In genomic region chr12:95634622-95635621, GRCh38 we compare ENCODE assay signal across 1 cellular context.
TF ChIP-seq lines count a peak whose summit lies in the region.

No MANE protein-coding gene starts in this region.

TF ChIP-seq in HepG2, 621 proteins besides CTCF, POLR2A, EP300 and RAD21 (continued from another document and continues in another):
- TF ChIP-seq ELK4 (CRISPR knock-in tag; IDR thresholded peaks at IDR 0.05; ENCODE audit: borderline replicate concordance) = no peak
- TF ChIP-seq, protein P1, sequence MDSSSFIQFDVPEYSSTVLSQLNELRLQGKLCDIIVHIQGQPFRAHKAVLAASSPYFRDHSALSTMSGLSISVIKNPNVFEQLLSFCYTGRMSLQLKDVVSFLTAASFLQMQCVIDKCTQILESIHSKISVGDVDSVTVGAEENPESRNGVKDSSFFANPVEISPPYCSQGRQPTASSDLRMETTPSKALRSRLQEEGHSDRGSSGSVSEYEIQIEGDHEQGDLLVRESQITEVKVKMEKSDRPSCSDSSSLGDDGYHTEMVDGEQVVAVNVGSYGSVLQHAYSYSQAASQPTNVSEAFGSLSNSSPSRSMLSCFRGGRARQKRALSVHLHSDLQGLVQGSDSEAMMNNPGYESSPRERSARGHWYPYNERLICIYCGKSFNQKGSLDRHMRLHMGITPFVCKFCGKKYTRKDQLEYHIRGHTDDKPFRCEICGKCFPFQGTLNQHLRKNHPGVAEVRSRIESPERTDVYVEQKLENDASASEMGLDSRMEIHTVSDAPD (CRISPR knock-in tag; IDR thresholded peaks at IDR 0.05) = peak; percentile 78; the same call in 1 of the 2 replicates
- no peak for TF ChIP-seq ZNF781 (CRISPR knock-in tag; IDR thresholded peaks at IDR 0.05; ENCODE audit: borderline replicate concordance, not compliant biosample characterization)
- TF ChIP-seq NR2F6 (IDR thresholded peaks at IDR 0.05) = peak; percentile 34; the same call in 1 of the 2 replicates
- peak; percentile 55 for TF ChIP-seq NR2F6 (CRISPR knock-in tag; IDR thresholded peaks at IDR 0.05)
- no peak for TF ChIP-seq ATF2 (CRISPR knock-in tag; IDR thresholded peaks at IDR 0.05)
- TF ChIP-seq ZIK1 (CRISPR knock-in tag; IDR thresholded peaks at IDR 0.05; ENCODE audit: borderline replicate concordance, low read depth) = no peak
- no peak for TF ChIP-seq FOXO1 (CRISPR knock-in tag; IDR thresholded peaks at IDR 0.05)
- TF ChIP-seq ZNF350 (CRISPR knock-in tag; IDR thresholded peaks at IDR 0.05; ENCODE audit: borderline replicate concordance, low read depth) = no peak
- no peak for TF ChIP-seq TP53 (CRISPR knock-in tag; conservative IDR thresholded peaks at IDR 0.05)
- TF ChIP-seq GPN1 (CRISPR knock-in tag; IDR thresholded peaks at IDR 0.05; ENCODE audit: borderline replicate concordance) = no peak
- no peak for TF ChIP-seq BORCS8-MEF2B (CRISPR knock-in tag; IDR thresholded peaks at IDR 0.05)
- no peak for TF ChIP-seq PRDM15 (CRISPR knock-in tag; IDR thresholded peaks at IDR 0.05)
- TF ChIP-seq ZNF780A (CRISPR knock-in tag; IDR thresholded peaks at IDR 0.05) = no peak
- TF ChIP-seq, protein P2, sequence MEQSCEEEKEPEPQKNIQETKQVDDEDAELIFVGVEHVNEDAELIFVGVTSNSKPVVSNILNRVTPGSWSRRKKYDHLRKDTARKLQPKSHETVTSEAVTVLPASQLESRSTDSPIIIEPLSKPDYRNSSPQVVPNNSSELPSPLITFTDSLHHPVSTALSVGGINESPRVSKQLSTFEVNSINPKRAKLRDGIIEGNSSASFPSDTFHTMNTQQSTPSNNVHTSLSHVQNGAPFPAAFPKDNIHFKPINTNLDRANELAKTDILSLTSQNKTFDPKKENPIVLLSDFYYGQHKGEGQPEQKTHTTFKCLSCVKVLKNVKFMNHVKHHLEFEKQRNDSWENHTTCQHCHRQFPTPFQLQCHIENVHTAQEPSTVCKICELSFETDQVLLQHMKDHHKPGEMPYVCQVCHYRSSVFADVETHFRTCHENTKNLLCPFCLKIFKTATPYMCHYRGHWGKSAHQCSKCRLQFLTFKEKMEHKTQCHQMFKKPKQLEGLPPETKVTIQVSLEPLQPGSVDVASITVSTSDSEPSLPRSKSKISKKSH (CRISPR knock-in tag; IDR thresholded peaks at IDR 0.05; ENCODE audit: borderline replicate concordance) = no peak
- TF ChIP-seq, protein P3, sequence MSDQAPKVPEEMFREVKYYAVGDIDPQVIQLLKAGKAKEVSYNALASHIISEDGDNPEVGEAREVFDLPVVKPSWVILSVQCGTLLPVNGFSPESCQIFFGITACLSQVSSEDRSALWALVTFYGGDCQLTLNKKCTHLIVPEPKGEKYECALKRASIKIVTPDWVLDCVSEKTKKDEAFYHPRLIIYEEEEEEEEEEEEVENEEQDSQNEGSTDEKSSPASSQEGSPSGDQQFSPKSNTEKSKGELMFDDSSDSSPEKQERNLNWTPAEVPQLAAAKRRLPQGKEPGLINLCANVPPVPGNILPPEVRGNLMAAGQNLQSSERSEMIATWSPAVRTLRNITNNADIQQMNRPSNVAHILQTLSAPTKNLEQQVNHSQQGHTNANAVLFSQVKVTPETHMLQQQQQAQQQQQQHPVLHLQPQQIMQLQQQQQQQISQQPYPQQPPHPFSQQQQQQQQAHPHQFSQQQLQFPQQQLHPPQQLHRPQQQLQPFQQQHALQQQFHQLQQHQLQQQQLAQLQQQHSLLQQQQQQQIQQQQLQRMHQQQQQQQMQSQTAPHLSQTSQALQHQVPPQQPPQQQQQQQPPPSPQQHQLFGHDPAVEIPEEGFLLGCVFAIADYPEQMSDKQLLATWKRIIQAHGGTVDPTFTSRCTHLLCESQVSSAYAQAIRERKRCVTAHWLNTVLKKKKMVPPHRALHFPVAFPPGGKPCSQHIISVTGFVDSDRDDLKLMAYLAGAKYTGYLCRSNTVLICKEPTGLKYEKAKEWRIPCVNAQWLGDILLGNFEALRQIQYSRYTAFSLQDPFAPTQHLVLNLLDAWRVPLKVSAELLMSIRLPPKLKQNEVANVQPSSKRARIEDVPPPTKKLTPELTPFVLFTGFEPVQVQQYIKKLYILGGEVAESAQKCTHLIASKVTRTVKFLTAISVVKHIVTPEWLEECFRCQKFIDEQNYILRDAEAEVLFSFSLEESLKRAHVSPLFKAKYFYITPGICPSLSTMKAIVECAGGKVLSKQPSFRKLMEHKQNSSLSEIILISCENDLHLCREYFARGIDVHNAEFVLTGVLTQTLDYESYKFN (CRISPR knock-in tag; conservative IDR thresholded peaks at IDR 0.05) = peak; percentile 89
- no peak for TF ChIP-seq DNMT1 (CRISPR knock-in tag; IDR thresholded peaks at IDR 0.05)
- TF ChIP-seq ZNF616 (CRISPR knock-in tag; IDR thresholded peaks at IDR 0.05; ENCODE audit: low read depth) = no peak
- TF ChIP-seq ZNF639 (CRISPR knock-in tag; conservative IDR thresholded peaks at IDR 0.05) = no peak
- no peak for TF ChIP-seq E2F2 (CRISPR knock-in tag; IDR thresholded peaks at IDR 0.05; ENCODE audit: borderline replicate concordance)
- TF ChIP-seq, protein P4, sequence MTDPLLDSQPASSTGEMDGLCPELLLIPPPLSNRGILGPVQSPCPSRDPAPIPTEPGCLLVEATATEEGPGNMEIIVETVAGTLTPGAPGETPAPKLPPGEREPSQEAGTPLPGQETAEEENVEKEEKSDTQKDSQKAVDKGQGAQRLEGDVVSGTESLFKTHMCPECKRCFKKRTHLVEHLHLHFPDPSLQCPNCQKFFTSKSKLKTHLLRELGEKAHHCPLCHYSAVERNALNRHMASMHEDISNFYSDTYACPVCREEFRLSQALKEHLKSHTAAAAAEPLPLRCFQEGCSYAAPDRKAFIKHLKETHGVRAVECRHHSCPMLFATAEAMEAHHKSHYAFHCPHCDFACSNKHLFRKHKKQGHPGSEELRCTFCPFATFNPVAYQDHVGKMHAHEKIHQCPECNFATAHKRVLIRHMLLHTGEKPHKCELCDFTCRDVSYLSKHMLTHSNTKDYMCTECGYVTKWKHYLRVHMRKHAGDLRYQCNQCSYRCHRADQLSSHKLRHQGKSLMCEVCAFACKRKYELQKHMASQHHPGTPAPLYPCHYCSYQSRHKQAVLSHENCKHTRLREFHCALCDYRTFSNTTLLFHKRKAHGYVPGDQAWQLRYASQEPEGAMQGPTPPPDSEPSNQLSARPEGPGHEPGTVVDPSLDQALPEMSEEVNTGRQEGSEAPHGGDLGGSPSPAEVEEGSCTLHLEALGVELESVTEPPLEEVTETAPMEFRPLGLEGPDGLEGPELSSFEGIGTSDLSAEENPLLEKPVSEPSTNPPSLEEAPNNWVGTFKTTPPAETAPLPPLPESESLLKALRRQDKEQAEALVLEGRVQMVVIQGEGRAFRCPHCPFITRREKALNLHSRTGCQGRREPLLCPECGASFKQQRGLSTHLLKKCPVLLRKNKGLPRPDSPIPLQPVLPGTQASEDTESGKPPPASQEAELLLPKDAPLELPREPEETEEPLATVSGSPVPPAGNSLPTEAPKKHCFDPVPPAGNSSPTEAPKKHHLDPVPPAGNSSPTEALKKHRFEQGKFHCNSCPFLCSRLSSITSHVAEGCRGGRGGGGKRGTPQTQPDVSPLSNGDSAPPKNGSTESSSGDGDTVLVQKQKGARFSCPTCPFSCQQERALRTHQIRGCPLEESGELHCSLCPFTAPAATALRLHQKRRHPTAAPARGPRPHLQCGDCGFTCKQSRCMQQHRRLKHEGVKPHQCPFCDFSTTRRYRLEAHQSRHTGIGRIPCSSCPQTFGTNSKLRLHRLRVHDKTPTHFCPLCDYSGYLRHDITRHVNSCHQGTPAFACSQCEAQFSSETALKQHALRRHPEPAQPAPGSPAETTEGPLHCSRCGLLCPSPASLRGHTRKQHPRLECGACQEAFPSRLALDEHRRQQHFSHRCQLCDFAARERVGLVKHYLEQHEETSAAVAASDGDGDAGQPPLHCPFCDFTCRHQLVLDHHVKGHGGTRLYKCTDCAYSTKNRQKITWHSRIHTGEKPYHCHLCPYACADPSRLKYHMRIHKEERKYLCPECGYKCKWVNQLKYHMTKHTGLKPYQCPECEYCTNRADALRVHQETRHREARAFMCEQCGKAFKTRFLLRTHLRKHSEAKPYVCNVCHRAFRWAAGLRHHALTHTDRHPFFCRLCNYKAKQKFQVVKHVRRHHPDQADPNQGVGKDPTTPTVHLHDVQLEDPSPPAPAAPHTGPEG (CRISPR knock-in tag; IDR thresholded peaks at IDR 0.05) = no peak
- TF ChIP-seq ZNF331 (CRISPR knock-in tag; IDR thresholded peaks at IDR 0.05) = peak; percentile 61
- TF ChIP-seq ZNF3 (CRISPR knock-in tag; IDR thresholded peaks at IDR 0.05) = no peak
- TF ChIP-seq CEBPG (CRISPR knock-in tag; IDR thresholded peaks at IDR 0.05) = peak; percentile 38; the same call in 1 of the 2 replicates
- no peak; the same call in 1 of the 2 replicates for TF ChIP-seq JUN (CRISPR knock-in tag; IDR thresholded peaks at IDR 0.05)
- TF ChIP-seq ZNF567 (CRISPR knock-in tag; IDR thresholded peaks at IDR 0.05; ENCODE audit: borderline replicate concordance) = no peak
- no peak for TF ChIP-seq MAFK (conservative IDR thresholded peaks at IDR 0.05 in 1 of 2, IDR thresholded peaks at IDR 0.05 in 1 of 2; ENCODE audit: low read length in 2 of 2)
- TF ChIP-seq ZFP1 (CRISPR knock-in tag; IDR thresholded peaks at IDR 0.05) = no peak
- TF ChIP-seq, protein P5, sequence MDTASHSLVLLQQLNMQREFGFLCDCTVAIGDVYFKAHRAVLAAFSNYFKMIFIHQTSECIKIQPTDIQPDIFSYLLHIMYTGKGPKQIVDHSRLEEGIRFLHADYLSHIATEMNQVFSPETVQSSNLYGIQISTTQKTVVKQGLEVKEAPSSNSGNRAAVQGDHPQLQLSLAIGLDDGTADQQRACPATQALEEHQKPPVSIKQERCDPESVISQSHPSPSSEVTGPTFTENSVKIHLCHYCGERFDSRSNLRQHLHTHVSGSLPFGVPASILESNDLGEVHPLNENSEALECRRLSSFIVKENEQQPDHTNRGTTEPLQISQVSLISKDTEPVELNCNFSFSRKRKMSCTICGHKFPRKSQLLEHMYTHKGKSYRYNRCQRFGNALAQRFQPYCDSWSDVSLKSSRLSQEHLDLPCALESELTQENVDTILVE (CRISPR knock-in tag; IDR thresholded peaks at IDR 0.05) = no peak
- TF ChIP-seq IRF2 (CRISPR knock-in tag; IDR thresholded peaks at IDR 0.05) = no peak
- no peak for TF ChIP-seq SUZ12 (IDR thresholded peaks at IDR 0.05; ENCODE audit: low read depth, low read length)
- TF ChIP-seq AKAP8 (CRISPR knock-in tag; IDR thresholded peaks at IDR 0.05) = no peak
- no peak for TF ChIP-seq HES4 (CRISPR knock-in tag; IDR thresholded peaks at IDR 0.05; ENCODE audit: borderline replicate concordance)
- TF ChIP-seq ZSCAN31 (CRISPR knock-in tag; IDR thresholded peaks at IDR 0.05; ENCODE audit: low read depth) = no peak
